ENCODE assay signal across 8 cellular contexts in genomic region chr3:52220380-52221026, GRCh38. TPM values are rescaled to one million over a fixed set of nuclear protein-coding genes. Genes with fewer than 3 reads are reported as not detected.
DNase-seq lines count a peak whose midpoint lies in the region; ATAC-seq and TF ChIP-seq lines count a peak whose summit lies in the region.

No MANE protein-coding gene starts in this region.

- no CpG with 5 or more reads among the region's 9 CpGs for WGBS in trophoblast cell (ENCODE audit: extremely low coverage, insufficient coverage, insufficient read length)
- WGBS in transverse colon (ENCODE audit: low coverage in 1 of 2), 2 donors, result 28% methylated on average over 9 of the region's 9 CpGs; no CpG with 5 or more reads in 1 of the 2 donors

- H3K27me3 ChIP-seq in MM.1S (replicated peaks; ENCODE audit: insufficient read depth, low read length) (no peaks in the 10 kb centered on the region), trophoblast cell (ENCODE audit: insufficient read depth, low read length) (no peaks in the 10 kb centered on the region), transverse colon (no peaks in the 10 kb centered on the region)

- ATAC-seq in SK-N-SH treated with all-trans-retinoic acid at 6 μM for 48 hours, result peak; percentile 81

- H3K23ac ChIP-seq in trophoblast cell (ENCODE audit: low read length), result no peak overlapping the region

- H4K91ac ChIP-seq in trophoblast cell (ENCODE audit: low read depth, low read length), result no peak overlapping the region

- no peak overlapping the region for H4K12ac ChIP-seq in trophoblast cell (ENCODE audit: low read depth, low read length)

- no peak overlapping the region for H3K14ac ChIP-seq in trophoblast cell (ENCODE audit: low read length)

- H3K79me1 ChIP-seq in trophoblast cell (ENCODE audit: low read length), result peaks cover 8% of the 10 kb centered on the region

- H3K9me3 ChIP-seq in MM.1S (replicated peaks; ENCODE audit: insufficient read depth, low read length) (no peaks in the 10 kb centered on the region), trophoblast cell (ENCODE audit: insufficient read depth, low read depth, low read length) (peaks cover under 1% of the 10 kb centered on the region), transverse colon (no peaks in the 10 kb centered on the region)

- TF ChIP-seq CTCF in 22Rv1 (IDR thresholded peaks at IDR 0.05) (peak; percentile 94), GM13977 (IDR thresholded peaks at IDR 0.05; ENCODE audit: extremely low read depth, insufficient read depth, missing control alignments) (peak; percentile 97), MM.1S (IDR thresholded peaks at IDR 0.05; ENCODE audit: low read length) (peak; percentile 92), transverse colon (IDR thresholded peaks at IDR 0.05) (peak; percentile 83 to 97 (median 94))

- no peak for TF ChIP-seq POLR2A in transverse colon (IDR thresholded peaks at IDR 0.05)

- H3K18ac ChIP-seq in trophoblast cell (ENCODE audit: low read length), result no peak overlapping the region

- no peak overlapping the region for H2BK5ac ChIP-seq in trophoblast cell (ENCODE audit: low read depth, low read length, poor library complexity)

- H3K79me2 ChIP-seq in MM.1S (ENCODE audit: low read length) (no peaks in the 10 kb centered on the region), trophoblast cell (ENCODE audit: control insufficient read depth, insufficient read depth, low read length, poor library complexity) (no peaks in the 10 kb centered on the region)

- H3K4ac ChIP-seq in trophoblast cell (ENCODE audit: low read depth, low read length), result no peak overlapping the region

- H3K4me1 ChIP-seq in MM.1S (ENCODE audit: low read length) (peaks cover 11% of the 10 kb centered on the region), trophoblast cell (ENCODE audit: control insufficient read depth in 1 of 2, insufficient read depth in 2 of 2, low read length in 2 of 2) (peaks cover 22 to 37% of the 10 kb centered on the region in 2 experiments), transverse colon (peaks cover 23 to 41% (median 30%) of the 10 kb centered on the region in 4 donors)

- H3K36me3 ChIP-seq in MM.1S (replicated peaks; ENCODE audit: insufficient read depth, low read length) (no peaks in the 10 kb centered on the region), trophoblast cell (ENCODE audit: control insufficient read depth in 1 of 2, insufficient read depth in 2 of 2, low read length in 2 of 2) (peaks cover 2% of the 10 kb centered on the region in 2 experiments), transverse colon (no peaks in the 10 kb centered on the region)

- H3K4me3 ChIP-seq in MM.1S (ENCODE audit: low read length), result no peak overlapping the region
- no peak overlapping the region for H3K4me3 ChIP-seq in trophoblast cell (ENCODE audit: low read depth, low read length)
- H3K4me3 ChIP-seq in transverse colon, result no peak overlapping the region

- H3K9ac ChIP-seq in MM.1S (ENCODE audit: low read length) (no peak overlapping the region), trophoblast cell (ENCODE audit: low read length) (no peak overlapping the region)

- in situ Hi-C loops in GM13977 (cut with MboI; ENCODE audit: low pct_unique_long_range_greater_than_20kb, low sequenced_read_pairs, unreplicated experiment) (no loop called here), transverse colon (cut with MboI; ENCODE audit: low pct_ligation_motif_present in 1 of 4, low pct_unique_long_range_greater_than_20kb in 1 of 4, low sequenced_read_pairs in 3 of 4) (no loop called here)

- H3K4me2 ChIP-seq in MM.1S (ENCODE audit: low read depth, low read length) (no peak overlapping the region), trophoblast cell (ENCODE audit: low read length) (no peak overlapping the region)

- DNase-seq in GM13977 (ENCODE audit: low spot score) (peak; percentile 89), MM.1S (peak; percentile 63), germinal center (ENCODE audit: low spot score) (peak; percentile 84), trophoblast cell (peak; percentile 75 to 89), transverse colon (peak; percentile 88)
- DNase-seq in activated naive CD4-positive, alpha-beta T cell treated with Interleukin-2 at 50 U/mL for 16 hours, result peak; percentile 90

- H3K9me2 ChIP-seq in MM.1S (replicated peaks; ENCODE audit: insufficient read depth, low read length), result no peaks in the 10 kb centered on the region

- H2AFZ ChIP-seq in MM.1S (ENCODE audit: low read length) (0 out of 2 replicates have a peak overlapping the region, but pooled peaks have one; percentile 49), trophoblast cell (ENCODE audit: insufficient read depth, low read length, poor library complexity) (no peak overlapping the region)

- TF ChIP-seq EP300 in transverse colon (IDR thresholded peaks at IDR 0.05; ENCODE audit: low read depth), result no peak

- H3K27ac ChIP-seq in 22Rv1 (no peak overlapping the region), MM.1S (ENCODE audit: low read length) (no peak overlapping the region), trophoblast cell (ENCODE audit: low read depth, low read length) (no peak overlapping the region), transverse colon (no peak overlapping the region)

- intact Hi-C loops in transverse colon (cut with DNase I; ENCODE audit: low total_unique reads), result no loop called here

- H2BK120ac ChIP-seq in trophoblast cell (ENCODE audit: insufficient read depth, low read length, poor library complexity), result no peak overlapping the region

- no peak overlapping the region for H2BK12ac ChIP-seq in trophoblast cell (ENCODE audit: low read length)

- H2AK5ac ChIP-seq in trophoblast cell (ENCODE audit: low read length), result no peak overlapping the region

- H4K8ac ChIP-seq in trophoblast cell (ENCODE audit: low read depth, low read length), result no peak overlapping the region

- H3F3A ChIP-seq in MM.1S (ENCODE audit: insufficient read depth, low read length), result peaks cover 2% of the 10 kb centered on the region; the same call in 1 of the 2 replicates

- no peaks in the 10 kb centered on the region for H4K20me1 ChIP-seq in MM.1S (ENCODE audit: insufficient read depth, low read length)

TF ChIP-seq in SK-N-SH treated with all-trans-retinoic acid at 6 μM for 48 hours, 23 proteins besides CTCF, POLR2A, EP300 and RAD21:
- TF ChIP-seq BACH2 (CRISPR knock-in tag; IDR thresholded peaks at IDR 0.05; ENCODE audit: borderline replicate concordance) (no peak), ZC3H10 (CRISPR knock-in tag; IDR thresholded peaks at IDR 0.05) (no peak), RARB (CRISPR knock-in tag; IDR thresholded peaks at IDR 0.05) (no peak), CSRNP3 (CRISPR knock-in tag; IDR thresholded peaks at IDR 0.05) (no peak), TSHZ2 (CRISPR knock-in tag; IDR thresholded peaks at IDR 0.05) (no peak), SNAI2 (CRISPR knock-in tag; IDR thresholded peaks at IDR 0.05) (no peak), ZNF565 (CRISPR knock-in tag; conservative IDR thresholded peaks at IDR 0.05; ENCODE audit: low read depth) (no peak), ZFP30 (CRISPR knock-in tag; IDR thresholded peaks at IDR 0.05) (no peak), ESRRG (CRISPR knock-in tag; IDR thresholded peaks at IDR 0.05) (no peak)

RNA-seq across cellular contexts. Expression of gene TLR9, which starts 4.9 kb away (rescaled TPM):
- polyA plus RNA-seq in trophoblast cell (2013), result 0.04 and 0.10 TPM in 2 replicates
- under 1 TPM in 1 of 4 donors, not detected in 3; 0.16 TPM for total RNA-seq in transverse colon

RNA-seq across cellular contexts. Expression of gene TWF2, which starts 18.5 kb away (rescaled TPM):
- 39.5 and 39.9 TPM in 2 replicates for polyA plus RNA-seq in trophoblast cell (2013)
- total RNA-seq in transverse colon, result 10 to 100 TPM; 29.9 to 82.7 (median 61.0) TPM

RNA-seq across cellular contexts. Expression of gene ALAS1, which starts 22.5 kb away (rescaled TPM):
- 117 and 125 TPM in 2 replicates for polyA plus RNA-seq in trophoblast cell (2013)
- 100 to 1,000 TPM in 1 of 4 donors, 10 to 100 TPM in 3; 70.1 to 101 (median 84.0) TPM for total RNA-seq in transverse colon

RNA-seq across cellular contexts. Expression of gene PPM1M, which starts 25.1 kb away (rescaled TPM):
- polyA plus RNA-seq in trophoblast cell (2013), result 3.0 and 3.5 TPM in 2 replicates
- 1 to 10 TPM; 2.0 to 8.4 (median 6.2) TPM for total RNA-seq in transverse colon

RNA-seq across cellular contexts. Expression of gene WDR82, which starts 57.9 kb away (rescaled TPM):
- 30.8 and 31.8 TPM in 2 replicates for polyA plus RNA-seq in trophoblast cell (2013)
- total RNA-seq in transverse colon, result 10 to 100 TPM; 14.6 to 44.9 (median 40.8) TPM
